ENCODE assay signal across 20 cellular contexts in genomic region chr3:37703633-37704032, GRCh38.
DNase-seq lines count a peak whose midpoint lies in the region; ATAC-seq and TF ChIP-seq lines count a peak whose summit lies in the region.
"Had no signal": no experiment of that assay in that cellular context is flagged by ENCODE, and none has a peak within 500 bp of the region (broad histone marks: within the 10 kb centered on the region; RNA-seq: fewer than 3 reads in every experiment).

No MANE protein-coding gene starts in this region.

- peak; percentile 48 for DNase-seq in HCEC 1CT
- peak; percentile 7 for DNase-seq in adipocyte (ENCODE audit: low read depth)
- DNase-seq in foreskin fibroblast, result peak; percentile 23 to 28
- no peak for DNase-seq in smooth muscle cell (lab: John Stamatoyannopoulos, UW; ENCODE audit: unreplicated experiment)
- DNase-seq in natural killer cell, result no peak
- DNase-seq in PC-9, result no peak
- no peak for DNase-seq in activated CD4-positive, alpha-beta T cell treated with anti-CD3 and anti-CD28 coated beads, Interleukin-2, amount 50 U/mL, for 1 hour
- DNase-seq: activated CD8-positive, alpha-beta memory T cell treated with anti-CD3 and anti-CD28 coated beads for 24 hours; anterior cingulate cortex; C1 segment of cervical spinal cord; H7; NCI-H1930; NCI-H524 treated with DMSO at 0.1 percent for 48 hours; right cardiac atrium; stimulated activated CD4-positive, alpha-beta T cell treated with anti-CD3 and anti-CD28 coated beads, Interleukin-2, amount 100 ng/mL, for 48 hours had no signal

- H3K4me3 ChIP-seq in adipocyte (ENCODE audit: low read length) (no peak overlapping the region), foreskin fibroblast (ENCODE audit: low read depth in 1 of 2, low read length in 2 of 2) (no peak overlapping the region), smooth muscle cell (no peak overlapping the region), PC-9 (no peak overlapping the region)
- H3K4me3 ChIP-seq: suprapubic skin had no signal

- POLR2A ChIA-PET in PC-9 (lab: Charles Lee; ENCODE audit: unreplicated experiment), result no interaction called here

- H3K27me3 Mint-ChIP-seq in natural killer cell (ENCODE audit: low read depth in 2 of 2), result peaks cover 11 to 12% of the 10 kb centered on the region in 2 donors

- no peak overlapping the region for H3K4me3 Mint-ChIP-seq in natural killer cell
- H3K4me3 Mint-ChIP-seq: memory B cell, neural crest cell had no signal

- H3K9me3 ChIP-seq in adipocyte (ENCODE audit: control insufficient read depth, low read length) (peaks cover 3% of the 10 kb centered on the region), smooth muscle cell (replicated peaks; ENCODE audit: low read depth) (no peaks in the 10 kb centered on the region), PC-9 (ENCODE audit: insufficient read depth, low read depth) (no peaks in the 10 kb centered on the region)
- H3K9me3 ChIP-seq: suprapubic skin had no signal

- H3K4me2 ChIP-seq in smooth muscle cell, result peak overlapping the region; percentile 18
- no peak overlapping the region for H3K4me2 ChIP-seq in PC-9

- H4K20me1 ChIP-seq in smooth muscle cell (ENCODE audit: low read depth) (no peaks in the 10 kb centered on the region), PC-9 (ENCODE audit: insufficient read depth) (no peaks in the 10 kb centered on the region)

- H3K36me3 ChIP-seq in adipocyte (ENCODE audit: control insufficient read depth, insufficient read depth, low read length, severe bottlenecking) (no peaks in the 10 kb centered on the region), smooth muscle cell (ENCODE audit: low read depth) (no peaks in the 10 kb centered on the region), PC-9 (ENCODE audit: low read depth) (no peaks in the 10 kb centered on the region)
- H3K36me3 ChIP-seq: suprapubic skin had no signal

- H3K79me2 ChIP-seq in smooth muscle cell (ENCODE audit: low read depth), result no peaks in the 10 kb centered on the region
- no peaks in the 10 kb centered on the region for H3K79me2 ChIP-seq in PC-9 (ENCODE audit: low read depth)

- ATAC-seq in natural killer cell, result no peak
- ATAC-seq: Panc1, right cardiac atrium had no signal

- H3K4me1 Mint-ChIP-seq in natural killer cell, result no peaks in the 10 kb centered on the region
- H3K4me1 Mint-ChIP-seq: memory B cell had no signal

- no peak overlapping the region for H3K9ac ChIP-seq in adipocyte (ENCODE audit: low read length)
- H3K9ac ChIP-seq in smooth muscle cell (ENCODE audit: low read depth), result no peak overlapping the region

- no peaks in the 10 kb centered on the region for H3K9me2 ChIP-seq in PC-9 (ENCODE audit: insufficient read depth)

- no peaks in the 10 kb centered on the region for H3K9me3 Mint-ChIP-seq in natural killer cell
- H3K9me3 Mint-ChIP-seq: activated T-helper 2 cell treated with anti-CD3 and anti-CD28 coated beads, Interferon-gamma antibody, Interleukin-2, Interleukin-4, amounts not matched to agents 10 μg/mL and 5 μg/mL and 100 μg/mL, durations not matched to agents 14 hours and 24 hours and 36 hours; memory B cell; neural crest cell had no signal

- H3K4me1 ChIP-seq in adipocyte (ENCODE audit: control insufficient read depth, insufficient read depth, low read length), result peaks cover 18% of the 10 kb centered on the region
- no peaks in the 10 kb centered on the region for H3K4me1 ChIP-seq in smooth muscle cell (ENCODE audit: low read depth)
- no peaks in the 10 kb centered on the region for H3K4me1 ChIP-seq in PC-9 (replicated peaks; ENCODE audit: insufficient read depth)
- H3K4me1 ChIP-seq: suprapubic skin had no signal

- WGBS in smooth muscle cell (ENCODE audit: low lambda C conversion rate), result 0% methylated on average over 1 of the region's 1 CpG

- no peak for TF ChIP-seq CTCF in foreskin fibroblast (IDR thresholded peaks at IDR 0.05; ENCODE audit: low read depth, low read length)
- no peak for TF ChIP-seq CTCF in smooth muscle cell (IDR thresholded peaks at IDR 0.05; ENCODE audit: borderline replicate concordance, insufficient read depth, poor library complexity, severe bottlenecking)
- no peak for TF ChIP-seq CTCF in natural killer cell (IDR thresholded peaks at IDR 0.05)
- TF ChIP-seq CTCF in PC-9 (conservative IDR thresholded peaks at IDR 0.05), result no peak

- H3K27ac ChIP-seq in smooth muscle cell (ENCODE audit: low read depth) (no peak overlapping the region), PC-9 (no peak overlapping the region)
- H3K27ac ChIP-seq: suprapubic skin had no signal

- intact Hi-C loops in natural killer cell (cut with micrococcal nuclease), result no loop called here
- intact Hi-C loops in PC-9 (cut with micrococcal nuclease; ENCODE audit: unreplicated experiment), result no loop called here

- H3K27me3 ChIP-seq in adipocyte (replicated peaks; ENCODE audit: control insufficient read depth, insufficient read depth, low read length), result peaks cover 7% of the 10 kb centered on the region
- peaks cover 15% of the 10 kb centered on the region for H3K27me3 ChIP-seq in smooth muscle cell (ENCODE audit: low read depth)
- peaks cover 54% of the 10 kb centered on the region for H3K27me3 ChIP-seq in PC-9 (ENCODE audit: insufficient read depth, low read depth)
- H3K27me3 ChIP-seq: suprapubic skin had no signal

- H2AFZ ChIP-seq in smooth muscle cell (ENCODE audit: low read depth) (no peak overlapping the region), PC-9 (no peak overlapping the region)

- BruUV-seq in PC-9 (replicated peaks; lab: Mats Ljungman, UMichigan), result no TSS peak

- H3F3A ChIP-seq in smooth muscle cell (ENCODE audit: low read depth) (no peaks in the 10 kb centered on the region), PC-9 (ENCODE audit: insufficient read depth, low read depth) (no peaks in the 10 kb centered on the region)

- CTCF ChIA-PET in PC-9 (lab: Charles Lee), result no interaction called here

- H3K36me3 Mint-ChIP-seq in natural killer cell, result no peaks in the 10 kb centered on the region
- H3K36me3 Mint-ChIP-seq: memory B cell had no signal

- no peak overlapping the region for H3K27ac Mint-ChIP-seq in natural killer cell
- H3K27ac Mint-ChIP-seq: activated T-helper 2 cell treated with anti-CD3 and anti-CD28 coated beads, Interferon-gamma antibody, Interleukin-2, Interleukin-4, amounts not matched to agents 10 μg/mL and 5 μg/mL and 100 μg/mL, durations not matched to agents 14 hours and 24 hours and 36 hours; memory B cell had no signal

Comparison
In these comparisons a context has a peak if more than half of its experiments do, and no peak if none do; other contexts are left out.
1. DNase-seq: peak in HCEC 1CT (single experiment), adipocyte (single experiment) and foreskin fibroblast (2 of 2); none in smooth muscle cell (single experiment), natural killer cell (single experiment), PC-9 (0 of 2) and activated CD4-positive, alpha-beta T cell treated with anti-CD3 and anti-CD28 coated beads, Interleukin-2, amount 50 U/mL, for 1 hour (single experiment).